ENCODE assay signal across 12 cellular contexts in genomic region chr17:77886387-77886728, GRCh38.
DNase-seq lines count a peak whose midpoint lies in the region; ATAC-seq and TF ChIP-seq lines count a peak whose summit lies in the region.
"Had no signal": no experiment of that assay in that cellular context is flagged by ENCODE, and none has a peak within 500 bp of the region (broad histone marks: within the 10 kb centered on the region; RNA-seq: fewer than 3 reads in every experiment).

No MANE protein-coding gene starts in this region.

- peak overlapping the region; percentile 65 to 72 for H3K4me3 ChIP-seq in neutrophil (ENCODE audit: low read depth in 1 of 2, low read length in 1 of 2)
- no peak overlapping the region for H3K4me3 ChIP-seq in HAP-1

- no peak for ATAC-seq in HG03520 (IDR thresholded peaks at IDR 0.05; ENCODE audit: unreplicated experiment)
- ATAC-seq: activated naive CD8-positive, alpha-beta T cell treated with anti-CD3 and anti-CD28 coated beads, Interleukin-2, amount 50 U/mL, for 24 hours; stimulated activated naive CD8-positive, alpha-beta T cell treated with anti-CD3 and anti-CD28 coated beads, Interleukin-15, Interleukin-2, amounts not matched to agents 100 U/mL and 50 U/mL, for 24 hours had no signal

- H3K4me1 ChIP-seq in neutrophil (ENCODE audit: control insufficient read depth in 1 of 2, insufficient read depth in 1 of 2, low read depth in 1 of 2, low read length in 1 of 2) (peaks cover 69 to 74% of the 10 kb centered on the region in 2 experiments), HAP-1 (peaks cover 11% of the 10 kb centered on the region)

- H3K27me3 ChIP-seq in neutrophil (peaks cover 17% of the 10 kb centered on the region), HAP-1 (ENCODE audit: low read depth) (peaks cover 17% of the 10 kb centered on the region)

- H3K9me3 ChIP-seq in neutrophil, result no peaks in the 10 kb centered on the region
- H3K9me3 ChIP-seq in HAP-1, result no peaks in the 10 kb centered on the region

- H3K27ac ChIP-seq in neutrophil, result peak overlapping the region; percentile 98

- in situ Hi-C loops in HAP-1 (cut with MboI; ENCODE audit: low sequenced_read_pairs), result no loop called here

- peak; percentile 45 for TF ChIP-seq CTCF in neutrophil (IDR thresholded peaks at IDR 0.05)

- TF ChIP-seq POLR2A in erythroblast (IDR thresholded peaks at IDR 0.05; ENCODE audit: low read length), result no peak

- DNase-seq in DMS79 treated with DMSO at 0.1 percent for 48 hours (lab: John Stamatoyannopoulos, UW) (peak; percentile 54), DMS79 (lab: John Stamatoyannopoulos, UW) (no peak), NCI-H460 (ENCODE audit: extremely low read depth, low read depth) (peak; percentile 77), erythroblast (lab: John Stamatoyannopoulos, UW) (peak; percentile 16 to 32), hypothalamus (lab: John Stamatoyannopoulos, UW) (no peak), HAP-1 (ENCODE audit: low spot score in 2 of 2) (no peak)
- DNase-seq: 8988T; activated CD4-positive, alpha-beta T cell treated with anti-CD3 and anti-CD28 coated beads, Interleukin-2, amount 10 ng/mL, durations not matched to agents 24 days and 14 days; activated naive CD8-positive, alpha-beta T cell treated with anti-CD3 and anti-CD28 coated beads, Interleukin-2, amount 50 U/mL, for 24 hours; stimulated activated naive CD8-positive, alpha-beta T cell treated with anti-CD3 and anti-CD28 coated beads, Interleukin-15, Interleukin-2, amounts not matched to agents 100 U/mL and 50 U/mL, for 24 hours had no signal

- H3K36me3 ChIP-seq in neutrophil (no peaks in the 10 kb centered on the region), HAP-1 (replicated peaks) (no peaks in the 10 kb centered on the region)

Comparison
In these comparisons a context has a peak if more than half of its experiments do, and no peak if none do; other contexts are left out.
1. DNase-seq: peak in DMS79 treated with DMSO at 0.1 percent for 48 hours (single experiment), NCI-H460 (single experiment) and erythroblast (2 of 2); none in DMS79 (single experiment), hypothalamus (0 of 51) and HAP-1 (0 of 2).